ENCODE assay signal across 9 cellular contexts in the genomic region with DNA sequence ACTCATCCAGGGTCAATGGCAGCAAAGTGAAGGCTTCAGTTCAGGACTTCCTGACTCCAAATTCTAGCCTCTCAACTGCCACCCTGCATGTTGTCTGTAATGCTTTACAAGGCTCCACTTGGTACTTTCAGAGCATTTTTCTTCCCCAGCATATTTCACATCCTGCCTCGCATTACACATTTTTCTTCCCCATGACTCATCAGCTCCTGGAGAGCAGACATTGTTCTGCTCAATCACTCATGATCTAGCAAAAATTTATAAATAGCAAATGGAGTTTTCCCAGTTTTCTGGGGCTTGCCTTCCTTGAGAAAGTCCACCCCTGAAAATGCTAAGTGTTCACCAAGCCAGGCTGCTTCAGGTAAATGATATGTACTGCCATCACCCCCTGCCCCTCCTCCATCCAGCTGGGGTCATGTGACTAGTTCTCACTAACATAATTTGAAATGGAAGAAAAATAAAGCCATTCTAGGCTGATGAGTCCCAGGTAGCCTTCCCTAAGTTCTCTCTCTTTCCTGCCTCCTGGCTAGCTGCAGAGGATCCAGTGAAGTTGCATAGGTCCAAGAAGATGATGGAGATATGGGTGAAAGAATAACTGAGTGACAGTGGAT.
DNase-seq lines count a peak whose midpoint lies in the region; ATAC-seq and TF ChIP-seq lines count a peak whose summit lies in the region.
"Had no signal": no experiment of that assay in that cellular context is flagged by ENCODE, and none has a peak within 500 bp of the region (broad histone marks: within the 10 kb centered on the region; RNA-seq: fewer than 3 reads in every experiment).

No MANE protein-coding gene starts in this region.

- DNase-seq in GM23338 (ENCODE audit: low spot score): no peak
- peak; percentile 14 to 29 for DNase-seq in SJCRH30
- DNase-seq in fibroblast of mammary gland (ENCODE audit: low read depth): peak; percentile 89
- DNase-seq in renal cortical epithelial cell (ENCODE audit: low read depth): peak; percentile 97
- DNase-seq in activated CD8-positive, alpha-beta T cell treated with anti-CD3 and anti-CD28 coated beads, Interleukin-2, amount 10 ng/mL, durations not matched to agents 7 days and 5 days: no peak
- no peak for DNase-seq in SHP77 treated with DMSO at 0.1 percent for 48 hours (lab: John Stamatoyannopoulos, UW)
- DNase-seq in DMS 273 (lab: John Stamatoyannopoulos, UW; ENCODE audit: unreplicated experiment): no peak
- DNase-seq: activated naive CD8-positive, alpha-beta T cell treated with anti-CD3 and anti-CD28 coated beads, Interleukin-2, amount 10 ng/mL, durations not matched to agents 7 days and 5 days had no signal

- no peaks in the 10 kb centered on the region for H3K27me3 Mint-ChIP-seq in GM23338 (ENCODE audit: insufficient read depth, low read depth, poor library complexity)
- peaks cover 13% of the 10 kb centered on the region for H3K27me3 Mint-ChIP-seq in activated CD8-positive, alpha-beta T cell treated with anti-CD3 and anti-CD28 coated beads, Interleukin-2, amount 10 ng/mL, durations not matched to agents 7 days and 5 days (ENCODE audit: low read depth)

- H2AFZ ChIP-seq in GM23338: peak overlapping the region; percentile 12; the same call in 1 of the 2 replicates

- no peak overlapping the region for H3K4me3 Mint-ChIP-seq in GM23338
- H3K4me3 Mint-ChIP-seq in activated CD8-positive, alpha-beta T cell treated with anti-CD3 and anti-CD28 coated beads, Interleukin-2, amount 10 ng/mL, durations not matched to agents 7 days and 5 days: no peak overlapping the region
- H3K4me3 Mint-ChIP-seq: activated naive CD8-positive, alpha-beta T cell treated with anti-CD3 and anti-CD28 coated beads, Interleukin-2, amount 10 ng/mL, durations not matched to agents 7 days and 5 days had no signal

- no peak overlapping the region for H3K4me3 ChIP-seq in GM23338
- H3K4me3 ChIP-seq in SJCRH30: no peak overlapping the region
- H3K4me3 ChIP-seq in fibroblast of mammary gland (ENCODE audit: control insufficient read depth, low read depth, low read length): no peak overlapping the region

- H3K9me2 ChIP-seq in GM23338 (ENCODE audit: insufficient read depth): no peaks in the 10 kb centered on the region

- H3K36me3 ChIP-seq in GM23338 (ENCODE audit: insufficient read depth): no peaks in the 10 kb centered on the region
- no peaks in the 10 kb centered on the region for H3K36me3 ChIP-seq in SJCRH30

- H3K4me1 ChIP-seq in GM23338 (ENCODE audit: insufficient read depth) (peaks cover 14% of the 10 kb centered on the region; the same call in 1 of the 2 replicates), SJCRH30 (peaks cover 15% of the 10 kb centered on the region)

- CTCF ChIA-PET in activated CD8-positive, alpha-beta T cell treated with anti-CD3 and anti-CD28 coated beads, Interleukin-2, amount 10 ng/mL, durations not matched to agents 7 days and 5 days (lab: Charles Lee): no interaction called here

- peak overlapping the region; percentile 78 for H3K27ac Mint-ChIP-seq in GM23338
- H3K27ac Mint-ChIP-seq in activated CD8-positive, alpha-beta T cell treated with anti-CD3 and anti-CD28 coated beads, Interleukin-2, amount 10 ng/mL, durations not matched to agents 7 days and 5 days: no peak overlapping the region
- H3K27ac Mint-ChIP-seq: activated naive CD8-positive, alpha-beta T cell treated with anti-CD3 and anti-CD28 coated beads, Interleukin-2, amount 10 ng/mL, durations not matched to agents 7 days and 5 days had no signal

- H3K4me2 ChIP-seq in GM23338: no peak overlapping the region

- no peaks in the 10 kb centered on the region for H3K9me3 ChIP-seq in SJCRH30 (replicated peaks)

- H3K27me3 ChIP-seq in GM23338 (ENCODE audit: insufficient read depth) (no peaks in the 10 kb centered on the region), SJCRH30 (no peaks in the 10 kb centered on the region)

- H4K20me1 ChIP-seq in GM23338 (replicated peaks; ENCODE audit: insufficient read depth): no peaks in the 10 kb centered on the region

- ATAC-seq in GM23338 (no peak), GM19463 (IDR thresholded peaks at IDR 0.05; ENCODE audit: unreplicated experiment) (no peak)
- no peak for ATAC-seq in activated CD8-positive, alpha-beta T cell treated with anti-CD3 and anti-CD28 coated beads, Interleukin-2, amount 10 ng/mL, durations not matched to agents 7 days and 5 days

- H3F3A ChIP-seq in GM23338 (replicated peaks; ENCODE audit: low read depth): no peaks in the 10 kb centered on the region

- no peaks in the 10 kb centered on the region for H3K36me3 Mint-ChIP-seq in GM23338 (ENCODE audit: low read depth)
- H3K36me3 Mint-ChIP-seq in activated CD8-positive, alpha-beta T cell treated with anti-CD3 and anti-CD28 coated beads, Interleukin-2, amount 10 ng/mL, durations not matched to agents 7 days and 5 days (ENCODE audit: low read depth): no peaks in the 10 kb centered on the region
- H3K36me3 Mint-ChIP-seq: activated naive CD8-positive, alpha-beta T cell treated with anti-CD3 and anti-CD28 coated beads, Interleukin-2, amount 10 ng/mL, durations not matched to agents 7 days and 5 days had no signal

- TF ChIP-seq CTCF in GM23338 (conservative IDR thresholded peaks at IDR 0.05; ENCODE audit: low read depth in 2 of 2) (no peak), fibroblast of mammary gland (conservative IDR thresholded peaks at IDR 0.05; ENCODE audit: control insufficient read depth, insufficient read depth, low read depth, low read length) (no peak)

- H3K27ac ChIP-seq in GM23338 (ENCODE audit: low read depth): no peak overlapping the region
- 0 out of 2 replicates have a peak overlapping the region, but pooled peaks have one; percentile 15 for H3K27ac ChIP-seq in SJCRH30

- no peaks in the 10 kb centered on the region; the same call in 2 of the 3 replicates for H3K9me3 Mint-ChIP-seq in GM23338
- H3K9me3 Mint-ChIP-seq in activated CD8-positive, alpha-beta T cell treated with anti-CD3 and anti-CD28 coated beads, Interleukin-2, amount 10 ng/mL, durations not matched to agents 7 days and 5 days (ENCODE audit: insufficient read depth): no peaks in the 10 kb centered on the region
- H3K9me3 Mint-ChIP-seq: activated naive CD8-positive, alpha-beta T cell treated with anti-CD3 and anti-CD28 coated beads, Interleukin-2, amount 10 ng/mL, durations not matched to agents 7 days and 5 days had no signal

- no peaks in the 10 kb centered on the region for H3K79me2 ChIP-seq in GM23338 (replicated peaks; ENCODE audit: insufficient read depth)

- POLR2A ChIA-PET in activated CD8-positive, alpha-beta T cell treated with anti-CD3 and anti-CD28 coated beads, Interleukin-2, amount 10 ng/mL, durations not matched to agents 7 days and 5 days (lab: Charles Lee): no interaction called here

- H3K4me1 Mint-ChIP-seq in GM23338: peaks cover 25% of the 10 kb centered on the region
- no peaks in the 10 kb centered on the region for H3K4me1 Mint-ChIP-seq in activated CD8-positive, alpha-beta T cell treated with anti-CD3 and anti-CD28 coated beads, Interleukin-2, amount 10 ng/mL, durations not matched to agents 7 days and 5 days (ENCODE audit: low read depth)

TF ChIP-seq in GM23338, 12 proteins besides CTCF, POLR2A, EP300 and RAD21 (continues in another document):
- TF ChIP-seq ZNF331 (CRISPR knock-in tag; IDR thresholded peaks at IDR 0.05; ENCODE audit: low read depth): no peak

Comparison
In these comparisons a context has a peak if more than half of its experiments do, and no peak if none do; other contexts are left out.
1. DNase-seq: peak in SJCRH30 (2 of 2), fibroblast of mammary gland (single experiment) and renal cortical epithelial cell (single experiment); none in GM23338 (single experiment), activated CD8-positive, alpha-beta T cell treated with anti-CD3 and anti-CD28 coated beads, Interleukin-2, amount 10 ng/mL, durations not matched to agents 7 days and 5 days (single experiment), SHP77 treated with DMSO at 0.1 percent for 48 hours (single experiment) and DMS 273 (single experiment).